10 cellular contexts compared by ENCODE assay signal in genomic region chr1:117077267-117077666, GRCh38. TPM values are rescaled to one million over a fixed set of nuclear protein-coding genes. Genes with fewer than 3 reads are reported as not detected.
DNase-seq lines count a peak whose midpoint lies in the region; ATAC-seq and TF ChIP-seq lines count a peak whose summit lies in the region.
"Had no signal": no experiment of that assay in that cellular context is flagged by ENCODE, and none has a peak within 500 bp of the region (broad histone marks: within the 10 kb centered on the region; RNA-seq: fewer than 3 reads in every experiment).

No MANE protein-coding gene starts in this region.

- H3K4me1 Mint-ChIP-seq in HFFc6 (ENCODE audit: low read depth): peaks cover 20% of the 10 kb centered on the region

- H3K9me3 Mint-ChIP-seq in HFFc6: no peaks in the 10 kb centered on the region

- H3K36me3 ChIP-seq in gastrocnemius medialis: peaks cover 0 to 49% of the 10 kb centered on the region in 2 donors
- peaks cover 16% of the 10 kb centered on the region for H3K36me3 ChIP-seq in mesendoderm (ENCODE audit: control insufficient read depth, insufficient read depth, low read length)

- H2AK5ac ChIP-seq in mesendoderm (ENCODE audit: low read length): no peak overlapping the region

- no peaks in the 10 kb centered on the region for H3K27me3 Mint-ChIP-seq in HFFc6 (ENCODE audit: insufficient read depth)

- H3K4me2 ChIP-seq in mesendoderm (ENCODE audit: low read length): no peak overlapping the region

- no peak overlapping the region for H3K9ac ChIP-seq in mesendoderm (ENCODE audit: low read length)

- WGBS in mesendoderm (ENCODE audit: extremely low coverage, insufficient coverage, low lambda C conversion rate): no CpG with 5 or more reads among the region's 3 CpGs

- H4K8ac ChIP-seq in mesendoderm (ENCODE audit: low read depth, low read length): no peak overlapping the region

- H3K27me3 ChIP-seq in gastrocnemius medialis (no peaks in the 10 kb centered on the region), mesendoderm (ENCODE audit: insufficient read depth, low read length, poor library complexity) (no peaks in the 10 kb centered on the region)

- H3K4ac ChIP-seq in mesendoderm (ENCODE audit: low read depth, low read length): no peak overlapping the region

- peak overlapping the region; percentile 83 for H3K27ac Mint-ChIP-seq in HFFc6

- TF ChIP-seq CTCF in HFFc6 (IDR thresholded peaks at IDR 0.05) (no peak), gastrocnemius medialis (IDR thresholded peaks at IDR 0.05 in 4 of 5, conservative IDR thresholded peaks at IDR 0.05 in 1 of 5) (no peak)

- H3K4me3 Mint-ChIP-seq in HFFc6: no peak overlapping the region

- intact Hi-C loops in gastrocnemius medialis (cut with DNase I; ENCODE audit: low total_unique reads): no loop called here

- H3K9me3 ChIP-seq in gastrocnemius medialis: no peaks in the 10 kb centered on the region

- peaks cover 32% of the 10 kb centered on the region for H3K36me3 Mint-ChIP-seq in HFFc6 (ENCODE audit: low read depth)

- H3K79me2 ChIP-seq in mesendoderm (ENCODE audit: control insufficient read depth, insufficient read depth, low read length): no peaks in the 10 kb centered on the region

- no peak for ATAC-seq in gastrocnemius medialis

- peak; percentile 94 for DNase-seq in HFFc6
- peak; percentile 53 for DNase-seq in T1000 (lab: John Stamatoyannopoulos, UW)
- peak; percentile 89 for DNase-seq in dermis blood vessel endothelial cell
- DNase-seq in stimulated activated CD4-positive, alpha-beta T cell treated with anti-CD3 and anti-CD28 coated beads, Interleukin-15, amount 100 ng/mL, for 24 hours: peak; percentile 65
- DNase-seq in germinal center (ENCODE audit: low spot score): no peak
- DNase-seq in gastrocnemius medialis: no peak
- DNase-seq in mesendoderm: no peak
- DNase-seq: SW 1271 had no signal

- H2BK5ac ChIP-seq in mesendoderm (ENCODE audit: low read length): no peak overlapping the region

- in situ Hi-C loops in gastrocnemius medialis (cut with MboI; ENCODE audit: low sequenced_read_pairs in 4 of 4): loop anchor here in 2 of 4 donors (5.0 kb wide), 1 partner anchor 50 kb away; no protein-coding TSS in a partner anchor

- TF ChIP-seq POLR2A in gastrocnemius medialis (IDR thresholded peaks at IDR 0.05): no peak

- H3K4me3 ChIP-seq in gastrocnemius medialis: no peak overlapping the region
- H3K4me3 ChIP-seq in mesendoderm (ENCODE audit: low read length): no peak overlapping the region
- H3K4me3 ChIP-seq: coronary artery, lung had no signal

- no peak overlapping the region for H3K56ac ChIP-seq in mesendoderm (ENCODE audit: low read length)

- no peak overlapping the region for H2BK15ac ChIP-seq in mesendoderm (replicated peaks; ENCODE audit: low read depth)

- H3K27ac ChIP-seq in gastrocnemius medialis: no peak overlapping the region
- H3K27ac ChIP-seq in mesendoderm (ENCODE audit: low read depth, low read length): no peak overlapping the region
- H3K27ac ChIP-seq: coronary artery had no signal

- H4K5ac ChIP-seq in mesendoderm (ENCODE audit: low read length): no peak overlapping the region

- H2BK120ac ChIP-seq in mesendoderm (ENCODE audit: low read depth, low read length): no peak overlapping the region

- no peaks in the 10 kb centered on the region for H3K79me1 ChIP-seq in mesendoderm (ENCODE audit: low read length)

- no peak overlapping the region for H3K23ac ChIP-seq in mesendoderm (ENCODE audit: low read length)

- peaks cover 0 to 5% of the 10 kb centered on the region in 2 donors for H3K4me1 ChIP-seq in gastrocnemius medialis
- H3K4me1 ChIP-seq in mesendoderm (ENCODE audit: control insufficient read depth, low read depth, low read length): no peaks in the 10 kb centered on the region

- no peak overlapping the region for H3K18ac ChIP-seq in mesendoderm (ENCODE audit: low read length)

RNA-seq across cellular contexts. Expression of gene TTF2, which starts 17.1 kb away (rescaled TPM):
- total RNA-seq in HFFc6 (2021; fragmentation: NEBNext Ultra II Directional; extraction: Animal tissue kit (Norgen Biotek cat#: 25700)): 10 to 100 TPM; 18.7 to 28.6 (median 24.2) TPM
- total RNA-seq in dermis blood vessel endothelial cell (14.3 and 21.9 TPM in 2 replicates), gastrocnemius medialis (10 to 100 TPM in 3 of 4 donors, 1 to 10 TPM in 1; 9.7 to 15.2 (median 12.2) TPM)
- 39.3 TPM for polyA plus RNA-seq in mesendoderm (2013, experiment 1 of 2)
- polyA plus RNA-seq in mesendoderm (2013, experiment 2 of 2): 35.5 TPM

RNA-seq across cellular contexts. Expression of gene TRIM45, which starts 44.3 kb away (rescaled TPM):
- 1 to 10 TPM; 2.1 to 4.4 (median 3.6) TPM for total RNA-seq in HFFc6 (2021; fragmentation: NEBNext Ultra II Directional; extraction: Animal tissue kit (Norgen Biotek cat#: 25700))
- total RNA-seq in dermis blood vessel endothelial cell: 0.84 and 1.7 TPM in 2 replicates
- 1 to 10 TPM; 2.4 to 9.4 (median 5.2) TPM for total RNA-seq in gastrocnemius medialis
- 4.5 TPM for polyA plus RNA-seq in mesendoderm (2013, experiment 1 of 2)
- 4.5 TPM for polyA plus RNA-seq in mesendoderm (2013, experiment 2 of 2)

Comparison
In these comparisons a context has a peak if more than half of its experiments do, and no peak if none do; other contexts are left out.
1. DNase-seq: peak in HFFc6 (single experiment), T1000 (single experiment), dermis blood vessel endothelial cell (single experiment) and stimulated activated CD4-positive, alpha-beta T cell treated with anti-CD3 and anti-CD28 coated beads, Interleukin-15, amount 100 ng/mL, for 24 hours (single experiment); none in germinal center (single experiment), gastrocnemius medialis (0 of 2) and mesendoderm (single experiment).